29 cellular contexts compared by ENCODE assay signal in the genomic region with DNA sequence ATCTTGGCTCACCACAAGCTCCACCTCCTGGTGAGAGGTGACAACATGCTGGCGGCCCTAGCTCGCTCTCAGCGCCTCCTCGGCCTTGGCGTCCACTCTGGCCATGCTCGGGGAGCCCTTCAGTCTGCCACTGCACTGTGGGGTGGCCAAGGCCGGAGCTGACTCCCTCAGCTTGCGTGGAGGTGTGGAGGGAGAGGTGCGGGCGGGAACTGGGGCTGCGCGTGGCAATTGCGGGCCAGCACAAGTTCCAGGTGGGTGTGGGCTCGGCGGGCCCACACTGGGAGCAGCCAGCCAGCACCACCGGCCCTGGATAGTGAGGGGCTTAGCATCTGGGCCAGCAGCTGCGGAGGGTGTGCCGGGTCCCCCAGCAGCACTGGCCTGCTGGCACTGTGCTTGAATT.
"Had no signal": no experiment of that assay in that cellular context is flagged by ENCODE, and none has a peak within 500 bp of the region (broad histone marks: within the 10 kb centered on the region; RNA-seq: fewer than 3 reads in every experiment).

No MANE protein-coding gene starts in this region.

- H3K4me1 Mint-ChIP-seq: activated B cell treated with CpG ODN at 0.5 μM for 24 hours, brain had no signal

- H3K36me3 ChIP-seq: ascending aorta, breast epithelium, cardiac muscle cell, colonic mucosa, WERI-Rb-1 had no signal

- H3K27ac Mint-ChIP-seq: activated B cell treated with CpG ODN at 0.5 μM for 24 hours; activated CD8-positive, alpha-beta T cell treated with anti-CD3 and anti-CD28 coated beads for 36 hours; activated naive CD4-positive, alpha-beta T cell treated with anti-CD3 and anti-CD28 coated beads, Interleukin-2, amount 10 ng/mL, durations not matched to agents 7 days and 5 days; activated naive CD4-positive, alpha-beta T cell treated with anti-CD3 and anti-CD28 coated beads, Interleukin-2, amount 50 U/mL, for 72 hours; activated naive CD8-positive, alpha-beta T cell treated with anti-CD3 and anti-CD28 coated beads, Interleukin-2, amount 10 ng/mL, durations not matched to agents 7 days and 5 days; activated T-helper 17 cell treated with anti-CD3 and anti-CD28 coated beads, Interleukin-2, amount 50 U/mL, for 72 hours; T-helper 17 cell; T-helper 2 cell treated with Interferon-gamma antibody and Interleukin-4, amounts not matched to agents 5 μg/mL and 100 μg/mL, for 36 hours had no signal

- DNase-seq: activated B cell treated with CpG ODN at 0.5 μM for 24 hours; activated CD4-positive, alpha-beta T cell treated with anti-CD3 and anti-CD28 coated beads for 48 hours; activated CD4-positive, alpha-beta T cell treated with anti-CD3 and anti-CD28 coated beads, Interleukin-2, amount 50 U/mL, for 1 hour; activated CD4-positive, alpha-beta T cell treated with anti-CD3 and anti-CD28 coated beads, Interleukin-2, amount 50 U/mL, for 48 hours; activated CD8-positive, alpha-beta memory T cell treated with anti-CD3 and anti-CD28 coated beads for 24 hours; activated CD8-positive, alpha-beta T cell treated with anti-CD3 and anti-CD28 coated beads for 36 hours; activated effector memory CD4-positive, alpha-beta T cell treated with Interleukin-2 at 50 U/mL for 16 hours; activated naive CD4-positive, alpha-beta T cell; activated naive CD4-positive, alpha-beta T cell treated with anti-CD3 and anti-CD28 coated beads, Interleukin-2, amount 10 ng/mL, durations not matched to agents 7 days and 5 days; activated naive CD8-positive, alpha-beta T cell treated with anti-CD3 and anti-CD28 coated beads, Interleukin-2, amount 10 ng/mL, durations not matched to agents 7 days and 5 days; activated T-cell treated with anti-CD3 and anti-CD28 coated beads, Interleukin-2, amount 50 U/mL, for 4 hours; central memory CD4-positive, alpha-beta T cell; cerebellar nuclear complex; colonic mucosa; effector CD8-positive, alpha-beta T cell; foreskin fibroblast; T-helper 1 cell; T-helper 17 cell; T1000; WERI-Rb-1 had no signal

- H3K4me3 Mint-ChIP-seq: activated B cell treated with CpG ODN at 0.5 μM for 24 hours; activated CD8-positive, alpha-beta T cell treated with anti-CD3 and anti-CD28 coated beads for 36 hours; activated naive CD4-positive, alpha-beta T cell treated with anti-CD3 and anti-CD28 coated beads, Interleukin-2, amount 10 ng/mL, durations not matched to agents 7 days and 5 days; activated naive CD8-positive, alpha-beta T cell treated with anti-CD3 and anti-CD28 coated beads, Interleukin-2, amount 10 ng/mL, durations not matched to agents 7 days and 5 days; activated T-cell treated with anti-CD3 and anti-CD28 coated beads, Interleukin-2, amount 50 U/mL, for 4 hours; activated T-helper 17 cell treated with anti-CD3 and anti-CD28 coated beads, Interleukin-2, amount 50 U/mL, for 72 hours; brain; T-helper 17 cell; T-helper 2 cell treated with Interferon-gamma antibody and Interleukin-4, amounts not matched to agents 5 μg/mL and 100 μg/mL, for 36 hours had no signal

- H3K4me1 ChIP-seq: breast epithelium, colonic mucosa had no signal

- H3K4me3 ChIP-seq: ascending aorta, breast epithelium, cardiac muscle cell, colonic mucosa had no signal

- H3K27me3 Mint-ChIP-seq: activated B cell treated with CpG ODN at 0.5 μM for 24 hours; activated naive CD8-positive, alpha-beta T cell treated with anti-CD3 and anti-CD28 coated beads, Interleukin-2, amount 10 ng/mL, durations not matched to agents 7 days and 5 days; brain had no signal

- H3K27me3 ChIP-seq: ascending aorta, breast epithelium, cardiac muscle cell, colonic mucosa had no signal

- H3K27ac ChIP-seq: cardiac muscle cell, colonic mucosa, WERI-Rb-1 had no signal

- H3K9me3 Mint-ChIP-seq: activated CD8-positive, alpha-beta T cell treated with anti-CD3 and anti-CD28 coated beads for 36 hours; activated T-cell treated with anti-CD3 and anti-CD28 coated beads, Interleukin-2, amount 50 U/mL, for 4 hours; activated T-helper 17 cell treated with anti-CD3 and anti-CD28 coated beads, Interleukin-2, amount 50 U/mL, for 72 hours had no signal

- H3K9me3 ChIP-seq: ascending aorta, breast epithelium, colonic mucosa had no signal

- ATAC-seq: activated CD4-positive, CD25-positive, alpha-beta regulatory T cell treated with anti-CD3 and anti-CD28 coated beads, Interleukin-2, amount 50 U/mL, for 24 hours; activated CD8-positive, alpha-beta T cell treated with anti-CD3 and anti-CD28 coated beads for 36 hours; activated naive CD4-positive, alpha-beta T cell treated with anti-CD3 and anti-CD28 coated beads, Interleukin-2, amount 50 U/mL, for 72 hours; activated T-cell treated with anti-CD3 and anti-CD28 coated beads, Interleukin-2, amount 50 U/mL, for 4 hours; activated T-helper 17 cell treated with anti-CD3 and anti-CD28 coated beads, Interleukin-2, amount 50 U/mL, for 72 hours; esophagus mucosa; T-helper 17 cell had no signal
